2 cellular contexts compared by ENCODE assay signal in the genomic region with DNA sequence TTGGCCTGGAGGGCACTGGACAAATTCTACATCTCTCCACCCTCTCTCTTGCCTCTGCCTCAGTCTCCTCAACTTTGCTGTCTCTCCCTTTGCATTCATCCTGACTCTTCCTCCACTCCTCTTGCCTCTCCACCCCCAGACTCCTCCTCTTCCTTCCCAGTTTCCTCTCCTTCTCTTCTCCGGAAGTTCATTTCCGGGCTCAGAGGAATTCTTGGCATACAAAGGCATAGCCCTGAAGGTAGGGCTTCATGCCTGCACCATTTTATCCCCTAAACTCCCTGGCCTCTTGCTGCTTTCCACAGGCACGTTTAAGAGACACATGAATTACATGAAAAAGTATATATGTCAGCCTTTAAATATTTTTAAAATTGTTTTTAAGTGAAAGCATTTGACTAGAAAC.
TF ChIP-seq lines count a peak whose summit lies in the region.

No MANE protein-coding gene starts in this region.

TF ChIP-seq in IMR-90, 13 proteins besides CTCF, POLR2A, EP300 and RAD21:
- TF ChIP-seq RFX5 (IDR thresholded peaks at IDR 0.05; ENCODE audit: low read depth, low read length) (no peak), MAFK (IDR thresholded peaks at IDR 0.05; ENCODE audit: low read depth, low read length) (no peak), CEBPB (IDR thresholded peaks at IDR 0.05; ENCODE audit: low read depth, low read length) (no peak), SMC3 (IDR thresholded peaks at IDR 0.05; ENCODE audit: low read depth, low read length) (no peak), CHD1 (IDR thresholded peaks at IDR 0.05; ENCODE audit: low read depth, low read length) (no peak), RCOR1 (IDR thresholded peaks at IDR 0.05; ENCODE audit: insufficient replicate concordance, low read length) (no peak), MXI1 (IDR thresholded peaks at IDR 0.05; ENCODE audit: borderline replicate concordance, low read depth, low read length) (no peak), USF2 (IDR thresholded peaks at IDR 0.05; ENCODE audit: low read depth, low read length) (no peak), NFE2L2 (IDR thresholded peaks at IDR 0.05; ENCODE audit: low read depth, low read length) (no peak), FOS (IDR thresholded peaks at IDR 0.05; ENCODE audit: low read depth, low read length) (no peak), ELK1 (IDR thresholded peaks at IDR 0.05; ENCODE audit: borderline replicate concordance, low read depth, low read length) (no peak), BHLHE40 (IDR thresholded peaks at IDR 0.05; ENCODE audit: low read depth, low read length) (no peak), MAZ (IDR thresholded peaks at IDR 0.05; ENCODE audit: borderline replicate concordance, low read depth, low read length) (no peak)

TF ChIP-seq in endothelial cell of umbilical vein, 7 proteins besides CTCF, POLR2A, EP300 and RAD21:
- TF ChIP-seq MYC (IDR thresholded peaks at IDR 0.05; ENCODE audit: low read depth, low read length) (no peak), POLR2AphosphoS5 (IDR thresholded peaks at IDR 0.05; ENCODE audit: insufficient read depth, low read depth, low read length) (peak; percentile 55), JUN (IDR thresholded peaks at IDR 0.05; ENCODE audit: borderline replicate concordance, insufficient read depth, insufficient read length, low read depth) (no peak)
